Comparison of ENCODE assay signal across 10 cellular contexts in genomic region chr6:130969807-130970491, GRCh38.
DNase-seq lines count a peak whose midpoint lies in the region; ATAC-seq and TF ChIP-seq lines count a peak whose summit lies in the region.
"Had no signal": no experiment of that assay in that cellular context is flagged by ENCODE, and none has a peak within 500 bp of the region (broad histone marks: within the 10 kb centered on the region; RNA-seq: fewer than 3 reads in every experiment).

No MANE protein-coding gene starts in this region.

- H3K27me3 ChIP-seq in brain microvascular endothelial cell (replicated peaks) (no peaks in the 10 kb centered on the region), right atrium auricular region (no peaks in the 10 kb centered on the region), gastrocnemius medialis (no peaks in the 10 kb centered on the region)

- H3K36me3 ChIP-seq in brain microvascular endothelial cell (replicated peaks) (no peaks in the 10 kb centered on the region), right atrium auricular region (no peaks in the 10 kb centered on the region), gastrocnemius medialis (no peaks in the 10 kb centered on the region)

- H3K27ac ChIP-seq in brain microvascular endothelial cell (peak overlapping the region; percentile 48), right atrium auricular region (peak overlapping the region; percentile 48 to 54), gastrocnemius medialis (peak overlapping the region; percentile 45 to 62 (median 54))

- intact Hi-C loops in gastrocnemius medialis (cut with DNase I; ENCODE audit: low total_unique reads): no loop called here

- H3K4me3 ChIP-seq in brain microvascular endothelial cell (ENCODE audit: low read depth, low read length) (peak overlapping the region; percentile 24), right atrium auricular region (peak overlapping the region; percentile 32 to 40), gastrocnemius medialis (peak overlapping the region; percentile 38 to 52 (median 43))

- DNase-seq in Daoy (ENCODE audit: low read depth) (peak; percentile 17), brain microvascular endothelial cell (peak; percentile 31), right atrium auricular region (ENCODE audit: low spot score) (peak; percentile 71), gastrocnemius medialis (peak; percentile 16 to 21), GM19240 (ENCODE audit: insufficient read length, low spot score) (no peak), activated T-cell treated with anti-CD3 and anti-CD28 coated beads for 4 hours (no peak)
- DNase-seq: CD4-positive, alpha-beta memory T cell; SIG-M5 had no signal

- peaks cover 0 to 24% of the 10 kb centered on the region in 2 donors for H3K4me1 ChIP-seq in right atrium auricular region
- H3K4me1 ChIP-seq in gastrocnemius medialis: peaks cover 11 to 13% of the 10 kb centered on the region in 2 donors

- H3K9me3 ChIP-seq in right atrium auricular region (no peaks in the 10 kb centered on the region), gastrocnemius medialis (no peaks in the 10 kb centered on the region)

- TF ChIP-seq CTCF in brain microvascular endothelial cell (IDR thresholded peaks at IDR 0.05; ENCODE audit: low read depth, low read length, missing control alignments) (no peak), right atrium auricular region (IDR thresholded peaks at IDR 0.05) (peak in 1 of 2 donors; percentile 11), gastrocnemius medialis (IDR thresholded peaks at IDR 0.05 in 4 of 5, conservative IDR thresholded peaks at IDR 0.05 in 1 of 5) (no peak)

- ATAC-seq in gastrocnemius medialis: peak; percentile 49 to 51
- ATAC-seq in HG03342 (IDR thresholded peaks at IDR 0.05; ENCODE audit: unreplicated experiment): no peak
- ATAC-seq in GM21528 (IDR thresholded peaks at IDR 0.05; ENCODE audit: low FRiP score, unreplicated experiment): no peak

- TF ChIP-seq POLR2A in gastrocnemius medialis (IDR thresholded peaks at IDR 0.05): no peak

- in situ Hi-C loops in brain microvascular endothelial cell (cut with HindIII; ENCODE audit: low pct_ligation_motif_present, low sequenced_read_pairs) (no loop called here), gastrocnemius medialis (cut with MboI; ENCODE audit: low sequenced_read_pairs in 4 of 4) (no loop called here)

Comparison
In these comparisons a context has a peak if more than half of its experiments do, and no peak if none do; other contexts are left out.
1. DNase-seq: peak in Daoy (single experiment), brain microvascular endothelial cell (single experiment), right atrium auricular region (single experiment) and gastrocnemius medialis (2 of 2); none in GM19240 (single experiment) and activated T-cell treated with anti-CD3 and anti-CD28 coated beads for 4 hours (single experiment).
2. ATAC-seq: peak in gastrocnemius medialis (2 of 2); none in HG03342 (single experiment) and GM21528 (single experiment).
3. Peak in every context shown above with its lines, with median percentiles within 50 percentile points of each other: H3K27ac ChIP-seq and H3K4me3 ChIP-seq.